In the genomic region with DNA sequence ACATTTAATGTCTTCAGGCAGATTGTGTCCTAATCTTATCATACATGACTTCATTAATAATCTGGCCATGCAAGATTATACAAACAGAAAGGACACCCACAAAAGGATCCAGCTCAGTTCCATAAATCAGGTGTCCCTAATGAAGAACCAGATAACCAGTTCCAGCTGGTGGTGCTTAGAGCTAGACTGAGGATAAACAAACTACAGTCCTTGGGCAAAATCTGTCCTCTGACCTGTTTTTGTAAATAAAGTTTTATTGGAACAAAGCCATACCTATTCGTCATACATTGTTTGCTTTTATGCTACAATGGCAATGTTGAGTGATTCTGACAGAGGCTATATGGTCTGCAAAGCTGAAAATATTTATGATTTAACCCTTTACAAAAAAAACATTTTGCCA, we compare ENCODE assay signal across 4 cellular contexts.
TF ChIP-seq lines count a peak whose summit lies in the region.

No MANE protein-coding gene starts in this region.

TF ChIP-seq in IMR-90, 13 proteins besides CTCF, POLR2A, EP300 and RAD21:
- TF ChIP-seq SMC3 (IDR thresholded peaks at IDR 0.05; ENCODE audit: low read depth, low read length) (no peak), MAZ (IDR thresholded peaks at IDR 0.05; ENCODE audit: borderline replicate concordance, low read depth, low read length) (no peak)

TF ChIP-seq in K562, 482 proteins besides CTCF, POLR2A, EP300 and RAD21:
- TF ChIP-seq CBFA2T2 (conservative IDR thresholded peaks at IDR 0.05), result 0 out of 2 replicates have a peak, but pooled peaks have one; percentile 3
- no peak for TF ChIP-seq PYGO2 (tag; IDR thresholded peaks at IDR 0.05)
- TF ChIP-seq, protein P1, sequence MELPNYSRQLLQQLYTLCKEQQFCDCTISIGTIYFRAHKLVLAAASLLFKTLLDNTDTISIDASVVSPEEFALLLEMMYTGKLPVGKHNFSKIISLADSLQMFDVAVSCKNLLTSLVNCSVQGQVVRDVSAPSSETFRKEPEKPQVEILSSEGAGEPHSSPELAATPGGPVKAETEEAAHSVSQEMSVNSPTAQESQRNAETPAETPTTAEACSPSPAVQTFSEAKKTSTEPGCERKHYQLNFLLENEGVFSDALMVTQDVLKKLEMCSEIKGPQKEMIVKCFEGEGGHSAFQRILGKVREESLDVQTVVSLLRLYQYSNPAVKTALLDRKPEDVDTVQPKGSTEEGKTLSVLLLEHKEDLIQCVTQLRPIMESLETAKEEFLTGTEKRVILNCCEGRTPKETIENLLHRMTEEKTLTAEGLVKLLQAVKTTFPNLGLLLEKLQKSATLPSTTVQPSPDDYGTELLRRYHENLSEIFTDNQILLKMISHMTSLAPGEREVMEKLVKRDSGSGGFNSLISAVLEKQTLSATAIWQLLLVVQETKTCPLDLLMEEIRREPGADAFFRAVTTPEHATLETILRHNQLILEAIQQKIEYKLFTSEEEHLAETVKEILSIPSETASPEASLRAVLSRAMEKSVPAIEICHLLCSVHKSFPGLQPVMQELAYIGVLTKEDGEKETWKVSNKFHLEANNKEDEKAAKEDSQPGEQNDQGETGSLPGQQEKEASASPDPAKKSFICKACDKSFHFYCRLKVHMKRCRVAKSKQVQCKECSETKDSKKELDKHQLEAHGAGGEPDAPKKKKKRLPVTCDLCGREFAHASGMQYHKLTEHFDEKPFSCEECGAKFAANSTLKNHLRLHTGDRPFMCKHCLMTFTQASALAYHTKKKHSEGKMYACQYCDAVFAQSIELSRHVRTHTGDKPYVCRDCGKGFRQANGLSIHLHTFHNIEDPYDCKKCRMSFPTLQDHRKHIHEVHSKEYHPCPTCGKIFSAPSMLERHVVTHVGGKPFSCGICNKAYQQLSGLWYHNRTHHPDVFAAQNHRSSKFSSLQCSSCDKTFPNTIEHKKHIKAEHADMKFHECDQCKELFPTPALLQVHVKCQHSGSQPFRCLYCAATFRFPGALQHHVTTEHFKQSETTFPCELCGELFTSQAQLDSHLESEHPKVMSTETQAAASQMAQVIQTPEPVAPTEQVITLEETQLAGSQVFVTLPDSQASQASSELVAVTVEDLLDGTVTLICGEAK (IDR thresholded peaks at IDR 0.05), result peak; percentile 88
- TF ChIP-seq, protein P1 (CRISPR knock-in tag; IDR thresholded peaks at IDR 0.05), result 0 out of 2 replicates have a peak, but pooled peaks have one; percentile 51
TF ChIP-seq in K562: peak in this region for 2.

TF ChIP-seq in HepG2, 621 proteins besides CTCF, POLR2A, EP300 and RAD21 (continues in another document):
- TF ChIP-seq PITX1 (CRISPR knock-in tag; IDR thresholded peaks at IDR 0.05), result no peak
- TF ChIP-seq SNAPC4 (CRISPR knock-in tag; IDR thresholded peaks at IDR 0.05), result no peak
- TF ChIP-seq, protein P2, sequence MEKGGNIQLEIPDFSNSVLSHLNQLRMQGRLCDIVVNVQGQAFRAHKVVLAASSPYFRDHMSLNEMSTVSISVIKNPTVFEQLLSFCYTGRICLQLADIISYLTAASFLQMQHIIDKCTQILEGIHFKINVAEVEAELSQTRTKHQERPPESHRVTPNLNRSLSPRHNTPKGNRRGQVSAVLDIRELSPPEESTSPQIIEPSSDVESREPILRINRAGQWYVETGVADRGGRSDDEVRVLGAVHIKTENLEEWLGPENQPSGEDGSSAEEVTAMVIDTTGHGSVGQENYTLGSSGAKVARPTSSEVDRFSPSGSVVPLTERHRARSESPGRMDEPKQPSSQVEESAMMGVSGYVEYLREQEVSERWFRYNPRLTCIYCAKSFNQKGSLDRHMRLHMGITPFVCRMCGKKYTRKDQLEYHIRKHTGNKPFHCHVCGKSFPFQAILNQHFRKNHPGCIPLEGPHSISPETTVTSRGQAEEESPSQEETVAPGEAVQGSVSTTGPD (CRISPR knock-in tag; IDR thresholded peaks at IDR 0.05), result no peak
- no peak for TF ChIP-seq RORA (CRISPR knock-in tag; IDR thresholded peaks at IDR 0.05)
- TF ChIP-seq ZNF761 (CRISPR knock-in tag; conservative IDR thresholded peaks at IDR 0.05), result no peak

TF ChIP-seq in GM12891, 5 proteins besides CTCF, POLR2A, EP300 and RAD21:
- no peak for TF ChIP-seq TAF1 (IDR thresholded peaks at IDR 0.05; ENCODE audit: low read depth, low read length)
- no peak for TF ChIP-seq PAX5 (IDR thresholded peaks at IDR 0.05; ENCODE audit: insufficient read depth, low read length, severe bottlenecking)
- TF ChIP-seq SPI1 (IDR thresholded peaks at IDR 0.05; ENCODE audit: low read depth, low read length), result no peak
- no peak for TF ChIP-seq POU2F2 (IDR thresholded peaks at IDR 0.05; ENCODE audit: low read depth, low read length)
- TF ChIP-seq POLR2AphosphoS5 (IDR thresholded peaks at IDR 0.05; ENCODE audit: low read depth, low read length), result no peak
